8 cellular contexts compared by ENCODE assay signal in genomic region chr9:117555964-117556629, GRCh38.
DNase-seq lines count a peak whose midpoint lies in the region; ATAC-seq and TF ChIP-seq lines count a peak whose summit lies in the region.

No MANE protein-coding gene starts in this region.

- intact Hi-C loops in PC-3 (cut with micrococcal nuclease), result no loop called here

- H3K36me3 ChIP-seq in DND-41 (ENCODE audit: insufficient read depth, low read length) (no peaks in the 10 kb centered on the region), PC-3 (ENCODE audit: low read depth, low read length) (no peaks in the 10 kb centered on the region)

- peak; percentile 58 for DNase-seq in DND-41
- peak; percentile 20 for DNase-seq in GM19240 (ENCODE audit: insufficient read length, low spot score)
- DNase-seq in PC-3, result peak; percentile 11
- DNase-seq in cerebellum (ENCODE audit: low spot score), result peak; percentile 10
- DNase-seq in midbrain (lab: John Stamatoyannopoulos, UW), result peak; percentile 32
- no peak for DNase-seq in effector CD4-positive, alpha-beta T cell
- DNase-seq in NCI-H1092 treated with DMSO at 0.1 percent for 48 hours (lab: John Stamatoyannopoulos, UW), result no peak

- H3K4me1 ChIP-seq in DND-41 (ENCODE audit: insufficient read depth, low read length), result peaks cover 23% of the 10 kb centered on the region
- H3K4me1 ChIP-seq in PC-3 (ENCODE audit: insufficient read depth, low read length), result no peaks in the 10 kb centered on the region

- no peaks in the 10 kb centered on the region for H3F3A ChIP-seq in PC-3 (ENCODE audit: low read length, unreplicated experiment)

- H3K79me2 ChIP-seq in DND-41 (ENCODE audit: insufficient read depth, low read length) (no peaks in the 10 kb centered on the region), PC-3 (ENCODE audit: low read length) (no peaks in the 10 kb centered on the region)

- CTCF ChIA-PET in PC-3 (lab: Charles Lee), result no interaction called here

- ATAC-seq in DND-41 (ENCODE audit: insufficient read depth, low read depth) (peak; percentile 68; the same call in 2 of the 3 replicates), HG03175 (IDR thresholded peaks at IDR 0.05; ENCODE audit: unreplicated experiment) (peak; percentile 85), PC-3 (no peak)

- H3K9ac ChIP-seq in DND-41 (ENCODE audit: low read depth, low read length), result no peak overlapping the region
- no peak overlapping the region for H3K9ac ChIP-seq in PC-3 (ENCODE audit: low read length)

- no peak overlapping the region for H3K4me2 ChIP-seq in DND-41 (ENCODE audit: insufficient read depth, low read length)
- no peak overlapping the region for H3K4me2 ChIP-seq in PC-3 (ENCODE audit: low read length)

- H3K27ac ChIP-seq in DND-41 (ENCODE audit: low read length) (no peak overlapping the region), PC-3 (ENCODE audit: low read length) (no peak overlapping the region)

- H4K20me1 ChIP-seq in DND-41 (ENCODE audit: insufficient read depth, low read length), result no peaks in the 10 kb centered on the region
- no peaks in the 10 kb centered on the region for H4K20me1 ChIP-seq in PC-3 (ENCODE audit: low read length)

- H3K4me3 ChIP-seq in DND-41 (ENCODE audit: low read depth in 1 of 2, low read length in 2 of 2) (no peak overlapping the region), PC-3 (ENCODE audit: low read length) (no peak overlapping the region)

- no peaks in the 10 kb centered on the region for H3K9me2 ChIP-seq in PC-3 (replicated peaks; ENCODE audit: low read length)

- no TSS peak for BruUV-seq in PC-3 (replicated peaks; lab: Mats Ljungman, UMichigan)

- no peaks in the 10 kb centered on the region for H3K27me3 ChIP-seq in DND-41 (ENCODE audit: insufficient read depth, low read length, poor library complexity)
- no peaks in the 10 kb centered on the region for H3K27me3 ChIP-seq in PC-3 (ENCODE audit: low read length)

- peaks cover 2% of the 10 kb centered on the region for H3K9me3 ChIP-seq in DND-41 (ENCODE audit: insufficient read depth, low read length, severe bottlenecking)
- H3K9me3 ChIP-seq in PC-3 (ENCODE audit: low read length), result no peaks in the 10 kb centered on the region

- POLR2A ChIA-PET in PC-3 (lab: Charles Lee; ENCODE audit: unreplicated experiment), result no interaction called here

- TF ChIP-seq CTCF in DND-41 (IDR thresholded peaks at IDR 0.05; ENCODE audit: borderline replicate concordance, extremely low read depth, low read length, poor library complexity, severe bottlenecking), result peak; percentile 62
- peak; percentile 44; the same call in 1 of the 2 replicates for TF ChIP-seq CTCF in PC-3 (conservative IDR thresholded peaks at IDR 0.05; ENCODE audit: low read depth, low read length)

- H2AFZ ChIP-seq in DND-41 (ENCODE audit: low read depth, low read length) (no peak overlapping the region), PC-3 (ENCODE audit: low read length) (no peak overlapping the region)

Comparison
In these comparisons a context has a peak if more than half of its experiments do, and no peak if none do; other contexts are left out.
1. DNase-seq: peak in DND-41 (single experiment), GM19240 (single experiment), PC-3 (single experiment), cerebellum (single experiment) and midbrain (single experiment); none in effector CD4-positive, alpha-beta T cell (single experiment) and NCI-H1092 treated with DMSO at 0.1 percent for 48 hours (single experiment).